ENCODE assay signal across 14 cellular contexts in the genomic region with DNA sequence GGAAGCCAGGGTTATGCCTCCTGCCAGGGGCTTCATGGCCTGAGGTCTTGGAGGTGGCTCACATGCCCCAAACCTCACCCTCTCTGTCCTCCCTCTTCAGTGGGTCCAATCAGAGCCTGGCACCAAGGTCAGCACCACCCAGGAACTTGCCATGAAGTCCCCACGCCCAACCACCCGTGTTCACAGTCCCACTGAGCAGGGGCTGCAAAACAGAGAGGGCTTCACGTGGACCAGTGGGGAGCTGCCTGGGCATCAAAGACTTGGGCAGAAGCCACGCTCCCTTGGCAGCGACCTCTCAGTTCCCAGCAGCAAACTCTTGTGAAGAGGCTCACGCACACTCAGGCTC.
A peak's percentile ranks its signal among the peaks of the same experiment; 100 is the strongest.
DNase-seq lines count a peak whose midpoint lies in the region; ATAC-seq and TF ChIP-seq lines count a peak whose summit lies in the region.
"Had no signal": no experiment of that assay in that cellular context is flagged by ENCODE, and none has a peak within 500 bp of the region (broad histone marks: within the 10 kb centered on the region; RNA-seq: fewer than 3 reads in every experiment).

No MANE protein-coding gene starts in this region.

- no peak overlapping the region for H3K27ac ChIP-seq in naive thymus-derived CD4-positive, alpha-beta T cell (ENCODE audit: low read depth, low read length)
- H3K27ac ChIP-seq in stomach = no peak overlapping the region
- H3K27ac ChIP-seq: C4-2B had no signal

- TF ChIP-seq CTCF in mucosa of descending colon (IDR thresholded peaks at IDR 0.05) = no peak
- TF ChIP-seq CTCF in stomach (IDR thresholded peaks at IDR 0.05) = no peak

- H3K27me3 Mint-ChIP-seq in stimulated activated naive CD8-positive, alpha-beta T cell treated with anti-CD3 and anti-CD28 coated beads, Interleukin-15, amount 100 ng/mL, for 72 hours = peaks cover 20% of the 10 kb centered on the region
- H3K27me3 Mint-ChIP-seq in naive thymus-derived CD4-positive, alpha-beta T cell = peaks cover 0 to 23% (median 16%) of the 10 kb centered on the region in 5 donors

- peak; percentile 38 for ATAC-seq in stimulated activated naive CD8-positive, alpha-beta T cell treated with anti-CD3 and anti-CD28 coated beads, Interleukin-15, amount 100 ng/mL, for 72 hours
- no peak for ATAC-seq in stimulated activated naive CD8-positive, alpha-beta T cell treated with anti-CD3 and anti-CD28 coated beads, Interleukin-15, Interleukin-2, amounts not matched to agents 100 U/mL and 50 U/mL, for 24 hours
- ATAC-seq in naive thymus-derived CD4-positive, alpha-beta T cell = peak; percentile 16
- peak; percentile 36 for ATAC-seq in stimulated activated effector memory CD8-positive, alpha-beta T cell treated with anti-CD3 and anti-CD28 coated beads, Interleukin-12 subunit alpha, Interleukin-12 subunit beta, amount 100 ng/mL, for 72 hours
- no peak for ATAC-seq in mucosa of descending colon
- ATAC-seq: HCT116, HepG2 had no signal

- intact Hi-C loops in naive thymus-derived CD4-positive, alpha-beta T cell (cut with micrococcal nuclease) = no loop called here
- intact Hi-C loops in mucosa of descending colon (cut with DNase I, micrococcal nuclease) = no loop called here
- intact Hi-C loops in stomach (cut with DNase I; ENCODE audit: low total_unique reads) = no loop called here

- H3K9me3 ChIP-seq in naive thymus-derived CD4-positive, alpha-beta T cell (ENCODE audit: control insufficient read depth in 2 of 3, low read length in 3 of 3) = no peaks in the 10 kb centered on the region
- H3K9me3 ChIP-seq in mucosa of descending colon = no peaks in the 10 kb centered on the region
- H3K9me3 ChIP-seq in stomach = peaks cover 0 to 3% (median 0%) of the 10 kb centered on the region in 4 donors

- H3K4me1 Mint-ChIP-seq in stimulated activated naive CD8-positive, alpha-beta T cell treated with anti-CD3 and anti-CD28 coated beads, Interleukin-15, amount 100 ng/mL, for 72 hours = no peaks in the 10 kb centered on the region
- H3K4me1 Mint-ChIP-seq in naive thymus-derived CD4-positive, alpha-beta T cell = no peaks in the 10 kb centered on the region
- no peaks in the 10 kb centered on the region for H3K4me1 Mint-ChIP-seq in stimulated activated effector memory CD8-positive, alpha-beta T cell treated with anti-CD3 and anti-CD28 coated beads, Interleukin-12 subunit alpha, Interleukin-12 subunit beta, amount 100 ng/mL, for 72 hours
- H3K4me1 Mint-ChIP-seq: B cell; CD4-positive, alpha-beta memory T cell had no signal

- H3K27me3 ChIP-seq in naive thymus-derived CD4-positive, alpha-beta T cell (ENCODE audit: control insufficient read depth in 2 of 2, insufficient read depth in 2 of 2, low read length in 2 of 2) = no peaks in the 10 kb centered on the region
- H3K27me3 ChIP-seq in stomach = peaks cover 0 to 28% (median 8%) of the 10 kb centered on the region in 3 donors

- TF ChIP-seq POLR2A in stomach (IDR thresholded peaks at IDR 0.05) = no peak

- no peaks in the 10 kb centered on the region for H3K36me3 Mint-ChIP-seq in naive thymus-derived CD4-positive, alpha-beta T cell
- H3K36me3 Mint-ChIP-seq in stimulated activated effector memory CD8-positive, alpha-beta T cell treated with anti-CD3 and anti-CD28 coated beads, Interleukin-12 subunit alpha, Interleukin-12 subunit beta, amount 100 ng/mL, for 72 hours = no peaks in the 10 kb centered on the region
- H3K36me3 Mint-ChIP-seq: CD4-positive, alpha-beta memory T cell had no signal

- no peaks in the 10 kb centered on the region for H3K4me1 ChIP-seq in naive thymus-derived CD4-positive, alpha-beta T cell (ENCODE audit: control insufficient read depth in 2 of 2, insufficient read depth in 2 of 2, low read length in 2 of 2)
- no peaks in the 10 kb centered on the region for H3K4me1 ChIP-seq in mucosa of descending colon (ENCODE audit: low read depth)
- no peaks in the 10 kb centered on the region for H3K4me1 ChIP-seq in stomach

- no peak for TF ChIP-seq EP300 in stomach (IDR thresholded peaks at IDR 0.05)

- no peaks in the 10 kb centered on the region for H3K36me3 ChIP-seq in naive thymus-derived CD4-positive, alpha-beta T cell (ENCODE audit: control insufficient read depth in 2 of 3, insufficient read depth in 3 of 3, low read length in 3 of 3)
- H3K36me3 ChIP-seq in mucosa of descending colon (ENCODE audit: low read depth) = no peaks in the 10 kb centered on the region
- no peaks in the 10 kb centered on the region for H3K36me3 ChIP-seq in stomach

- H3K27ac Mint-ChIP-seq in stimulated activated naive CD8-positive, alpha-beta T cell treated with anti-CD3 and anti-CD28 coated beads, Interleukin-15, amount 100 ng/mL, for 72 hours = no peak overlapping the region
- no peak overlapping the region for H3K27ac Mint-ChIP-seq in naive thymus-derived CD4-positive, alpha-beta T cell
- H3K27ac Mint-ChIP-seq in stimulated activated effector memory CD8-positive, alpha-beta T cell treated with anti-CD3 and anti-CD28 coated beads, Interleukin-12 subunit alpha, Interleukin-12 subunit beta, amount 100 ng/mL, for 72 hours = no peak overlapping the region
- H3K27ac Mint-ChIP-seq: B cell; CD4-positive, alpha-beta memory T cell had no signal

- peaks cover 0 to 7% of the 10 kb centered on the region in 2 donors for H3K9me3 Mint-ChIP-seq in stimulated activated naive CD8-positive, alpha-beta T cell treated with anti-CD3 and anti-CD28 coated beads, Interleukin-15, amount 100 ng/mL, for 72 hours
- H3K9me3 Mint-ChIP-seq in naive thymus-derived CD4-positive, alpha-beta T cell = peaks cover 0 to 4% (median 0%) of the 10 kb centered on the region in 11 donors
- H3K9me3 Mint-ChIP-seq in stimulated activated effector memory CD8-positive, alpha-beta T cell treated with anti-CD3 and anti-CD28 coated beads, Interleukin-12 subunit alpha, Interleukin-12 subunit beta, amount 100 ng/mL, for 72 hours = peaks cover under 1% of the 10 kb centered on the region

- CTCF ChIA-PET in naive thymus-derived CD4-positive, alpha-beta T cell (lab: Charles Lee) = no interaction called here

- no peak for DNase-seq in stimulated activated naive CD8-positive, alpha-beta T cell treated with anti-CD3 and anti-CD28 coated beads, Interleukin-15, amount 100 ng/mL, for 72 hours
- no peak for DNase-seq in stimulated activated naive CD8-positive, alpha-beta T cell treated with anti-CD3 and anti-CD28 coated beads, Interleukin-15, Interleukin-2, amounts not matched to agents 100 U/mL and 50 U/mL, for 24 hours
- no peak for DNase-seq in naive thymus-derived CD4-positive, alpha-beta T cell
- DNase-seq in stimulated activated effector memory CD8-positive, alpha-beta T cell treated with anti-CD3 and anti-CD28 coated beads, Interleukin-12 subunit alpha, Interleukin-12 subunit beta, amount 100 ng/mL, for 72 hours (ENCODE audit: low spot score in 2 of 2) = peak in 1 of 2 donors; percentile 44
- no peak for DNase-seq in mucosa of descending colon
- DNase-seq in stimulated activated CD4-positive, alpha-beta T cell treated with anti-CD3 and anti-CD28 coated beads, Interleukin-12 subunit alpha, Interleukin-12 subunit beta, amount 100 ng/mL, for 4 hours = no peak
- no peak for DNase-seq in stomach
- DNase-seq: CD4-positive, alpha-beta memory T cell; DND-41; GDM1 had no signal

- POLR2A ChIA-PET in naive thymus-derived CD4-positive, alpha-beta T cell (lab: Charles Lee) = no interaction called here

- no peak overlapping the region for H3K4me3 Mint-ChIP-seq in stimulated activated naive CD8-positive, alpha-beta T cell treated with anti-CD3 and anti-CD28 coated beads, Interleukin-15, amount 100 ng/mL, for 72 hours
- H3K4me3 Mint-ChIP-seq in naive thymus-derived CD4-positive, alpha-beta T cell = no peak overlapping the region
- no peak overlapping the region for H3K4me3 Mint-ChIP-seq in stimulated activated effector memory CD8-positive, alpha-beta T cell treated with anti-CD3 and anti-CD28 coated beads, Interleukin-12 subunit alpha, Interleukin-12 subunit beta, amount 100 ng/mL, for 72 hours
- H3K4me3 Mint-ChIP-seq: B cell; CD4-positive, alpha-beta memory T cell had no signal

- 66 to 83% (median 74%) methylated on average over 6 of the region's 6 CpGs for WGBS in stomach, 5 donors

- no peak overlapping the region for H3K4me3 ChIP-seq in naive thymus-derived CD4-positive, alpha-beta T cell (ENCODE audit: low read length)
- H3K4me3 ChIP-seq in mucosa of descending colon (no peak overlapping the region), stomach (no peak overlapping the region)

Comparison
In these comparisons a context has a peak if more than half of its experiments do, and no peak if none do; other contexts are left out.
1. ATAC-seq: peak in stimulated activated naive CD8-positive, alpha-beta T cell treated with anti-CD3 and anti-CD28 coated beads, Interleukin-15, amount 100 ng/mL, for 72 hours (single experiment), naive thymus-derived CD4-positive, alpha-beta T cell (single experiment) and stimulated activated effector memory CD8-positive, alpha-beta T cell treated with anti-CD3 and anti-CD28 coated beads, Interleukin-12 subunit alpha, Interleukin-12 subunit beta, amount 100 ng/mL, for 72 hours (single experiment); none in stimulated activated naive CD8-positive, alpha-beta T cell treated with anti-CD3 and anti-CD28 coated beads, Interleukin-15, Interleukin-2, amounts not matched to agents 100 U/mL and 50 U/mL, for 24 hours (single experiment) and mucosa of descending colon (single experiment).